ENCODE assay signal across 1 cellular context in the genomic region with DNA sequence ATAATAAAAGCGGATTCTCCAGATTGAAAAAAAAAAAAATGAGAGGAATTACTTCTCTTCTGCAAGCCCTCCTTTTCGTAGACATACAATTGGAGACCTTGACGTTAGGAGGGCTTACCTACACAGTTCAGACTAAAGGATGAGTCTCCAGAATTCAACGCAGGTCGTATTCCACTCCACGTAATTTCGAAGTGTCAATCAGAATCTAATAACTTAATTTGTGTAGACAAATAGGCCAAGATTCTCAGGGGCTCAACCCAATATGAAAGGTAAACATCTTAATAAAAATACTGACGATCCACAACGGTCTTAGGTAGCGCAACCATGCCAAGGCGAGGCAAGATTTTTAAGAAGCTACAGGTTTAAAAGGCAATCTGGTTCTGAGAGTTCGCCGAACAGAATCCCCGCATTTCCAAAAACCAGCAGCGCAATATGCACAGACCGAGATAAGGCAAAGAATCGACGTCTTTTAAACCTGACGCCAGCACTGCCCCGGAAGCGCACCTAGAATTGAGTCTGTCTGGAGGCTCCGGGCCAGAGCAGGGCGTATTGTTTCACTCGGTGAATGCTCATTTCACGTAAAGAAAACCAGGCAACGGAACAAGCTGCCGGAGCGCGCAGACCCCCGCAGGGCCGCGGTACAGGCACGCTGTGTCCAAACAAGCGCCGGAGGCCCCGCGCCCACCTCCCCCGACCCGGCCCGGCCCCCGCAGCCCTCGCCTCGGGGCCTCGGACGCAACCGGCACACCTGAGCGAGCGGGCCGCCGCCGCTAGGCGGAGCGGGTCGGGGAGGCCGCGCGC.
TF ChIP-seq lines count a peak whose summit lies in the region.

No MANE protein-coding gene starts in this region.

TF ChIP-seq in HepG2, 621 proteins besides CTCF, POLR2A, EP300 and RAD21 (continued from another document and continues in another):
- TF ChIP-seq RBFOX2 (IDR thresholded peaks at IDR 0.05; ENCODE audit: low read depth, low read length) (no peak), CREB1 (IDR thresholded peaks at IDR 0.05) (no peak), CREB1 (CRISPR knock-in tag; IDR thresholded peaks at IDR 0.05) (no peak), MTF1 (CRISPR knock-in tag; IDR thresholded peaks at IDR 0.05) (0 out of 2 replicates have a peak, but pooled peaks have one; percentile 24), TOPORS (CRISPR knock-in tag; IDR thresholded peaks at IDR 0.05) (no peak), MYNN (CRISPR knock-in tag; IDR thresholded peaks at IDR 0.05; ENCODE audit: low read depth) (no peak), ZNF263 (CRISPR knock-in tag; IDR thresholded peaks at IDR 0.05) (peak; percentile 49), SIN3A (IDR thresholded peaks at IDR 0.05; ENCODE audit: borderline replicate concordance, low read depth, low read length) (no peak), MXI1 (IDR thresholded peaks at IDR 0.05; ENCODE audit: borderline replicate concordance, low read depth, low read length) (no peak), ZNF792 (CRISPR knock-in tag; IDR thresholded peaks at IDR 0.05) (no peak), NCOR1 (IDR thresholded peaks at IDR 0.05; ENCODE audit: borderline replicate concordance, low read length) (no peak; the same call in 1 of the 2 replicates), BORCS8-MEF2B (CRISPR knock-in tag; IDR thresholded peaks at IDR 0.05) (no peak), KLF9 (CRISPR knock-in tag; IDR thresholded peaks at IDR 0.05; ENCODE audit: low read depth) (no peak), SP2 (CRISPR knock-in tag; IDR thresholded peaks at IDR 0.05) (no peak), ZNF672 (CRISPR knock-in tag; IDR thresholded peaks at IDR 0.05) (no peak), KMT2A (CRISPR knock-in tag; IDR thresholded peaks at IDR 0.05) (peak; percentile 49), JUNB (CRISPR knock-in tag; IDR thresholded peaks at IDR 0.05; ENCODE audit: borderline replicate concordance) (no peak), ZNF557 (CRISPR knock-in tag; IDR thresholded peaks at IDR 0.05) (0 out of 2 replicates have a peak, but pooled peaks have one; percentile 38), NFKB2 (CRISPR knock-in tag; IDR thresholded peaks at IDR 0.05; ENCODE audit: borderline replicate concordance) (no peak), SPEN (CRISPR knock-in tag; IDR thresholded peaks at IDR 0.05; ENCODE audit: low read depth) (no peak), HMG20A (CRISPR knock-in tag; IDR thresholded peaks at IDR 0.05; ENCODE audit: borderline replicate concordance) (no peak), NFRKB (IDR thresholded peaks at IDR 0.05) (no peak), CHCHD3 (CRISPR knock-in tag; IDR thresholded peaks at IDR 0.05) (no peak), ZBTB3 (CRISPR knock-in tag; IDR thresholded peaks at IDR 0.05; ENCODE audit: borderline replicate concordance, low read depth) (no peak), ZNF326 (CRISPR knock-in tag; IDR thresholded peaks at IDR 0.05; ENCODE audit: borderline replicate concordance) (no peak), FOSL2 (CRISPR knock-in tag; IDR thresholded peaks at IDR 0.05) (no peak), EZH2 (conservative IDR thresholded peaks at IDR 0.05; ENCODE audit: low read depth, low read length) (no peak), NPAS2 (CRISPR knock-in tag; IDR thresholded peaks at IDR 0.05; ENCODE audit: borderline replicate concordance) (no peak), ZNF530 (CRISPR knock-in tag; IDR thresholded peaks at IDR 0.05; ENCODE audit: low read depth) (no peak), SALL1 (CRISPR knock-in tag; IDR thresholded peaks at IDR 0.05) (no peak), SIN3B (IDR thresholded peaks at IDR 0.05; ENCODE audit: low read length) (0 out of 2 replicates have a peak, but pooled peaks have one; percentile 38), ARNT (IDR thresholded peaks at IDR 0.05) (no peak), ZNF567 (CRISPR knock-in tag; IDR thresholded peaks at IDR 0.05; ENCODE audit: borderline replicate concordance) (no peak), FOXA3 (CRISPR knock-in tag; IDR thresholded peaks at IDR 0.05) (no peak), RNF2 (conservative IDR thresholded peaks at IDR 0.05; ENCODE audit: low read depth) (no peak), ZNF20 (CRISPR knock-in tag; IDR thresholded peaks at IDR 0.05) (0 out of 2 replicates have a peak, but pooled peaks have one; percentile 65), REL (CRISPR knock-in tag; conservative IDR thresholded peaks at IDR 0.05) (no peak), HIVEP1 (CRISPR knock-in tag; IDR thresholded peaks at IDR 0.05) (no peak), ZMYM3 (CRISPR knock-in tag; IDR thresholded peaks at IDR 0.05) (no peak), ZNF878 (CRISPR knock-in tag; IDR thresholded peaks at IDR 0.05) (no peak), SIX1 (CRISPR knock-in tag; IDR thresholded peaks at IDR 0.05; ENCODE audit: borderline replicate concordance) (no peak), TCF7 (IDR thresholded peaks at IDR 0.05; ENCODE audit: low read depth) (no peak), ZNF772 (CRISPR knock-in tag; IDR thresholded peaks at IDR 0.05) (no peak), SMYD3 (CRISPR knock-in tag; IDR thresholded peaks at IDR 0.05) (no peak), CEBPB (IDR thresholded peaks at IDR 0.05; ENCODE audit: borderline replicate concordance, low read depth, low read length) (no peak), CCAR2 (optimal IDR thresholded peaks at IDR 0.05; ENCODE audit: low read depth, low read length) (no peak), CHD4 (IDR thresholded peaks at IDR 0.05; ENCODE audit: borderline replicate concordance, low read length) (no peak), FOXM1 (CRISPR knock-in tag; IDR thresholded peaks at IDR 0.05) (0 out of 2 replicates have a peak, but pooled peaks have one; percentile 79), YY1 (IDR thresholded peaks at IDR 0.05; ENCODE audit: insufficient read depth, insufficient replicate concordance, low read depth, low read length) (no peak), NCOA5 (CRISPR knock-in tag; IDR thresholded peaks at IDR 0.05) (no peak), MEIS2 (CRISPR knock-in tag; IDR thresholded peaks at IDR 0.05) (peak; percentile 70), CCDC6 (CRISPR knock-in tag; IDR thresholded peaks at IDR 0.05) (no peak)
- TF ChIP-seq, protein P1, sequence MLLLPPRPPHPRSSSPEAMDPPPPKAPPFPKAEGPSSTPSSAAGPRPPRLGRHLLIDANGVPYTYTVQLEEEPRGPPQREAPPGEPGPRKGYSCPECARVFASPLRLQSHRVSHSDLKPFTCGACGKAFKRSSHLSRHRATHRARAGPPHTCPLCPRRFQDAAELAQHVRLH (CRISPR knock-in tag; IDR thresholded peaks at IDR 0.05; ENCODE audit: borderline replicate concordance, low read depth), result no peak; the same call in 1 of the 2 replicates
- TF ChIP-seq, protein P2, sequence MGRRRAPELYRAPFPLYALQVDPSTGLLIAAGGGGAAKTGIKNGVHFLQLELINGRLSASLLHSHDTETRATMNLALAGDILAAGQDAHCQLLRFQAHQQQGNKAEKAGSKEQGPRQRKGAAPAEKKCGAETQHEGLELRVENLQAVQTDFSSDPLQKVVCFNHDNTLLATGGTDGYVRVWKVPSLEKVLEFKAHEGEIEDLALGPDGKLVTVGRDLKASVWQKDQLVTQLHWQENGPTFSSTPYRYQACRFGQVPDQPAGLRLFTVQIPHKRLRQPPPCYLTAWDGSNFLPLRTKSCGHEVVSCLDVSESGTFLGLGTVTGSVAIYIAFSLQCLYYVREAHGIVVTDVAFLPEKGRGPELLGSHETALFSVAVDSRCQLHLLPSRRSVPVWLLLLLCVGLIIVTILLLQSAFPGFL (CRISPR knock-in tag; IDR thresholded peaks at IDR 0.05), result no peak
- TF ChIP-seq, protein P3, sequence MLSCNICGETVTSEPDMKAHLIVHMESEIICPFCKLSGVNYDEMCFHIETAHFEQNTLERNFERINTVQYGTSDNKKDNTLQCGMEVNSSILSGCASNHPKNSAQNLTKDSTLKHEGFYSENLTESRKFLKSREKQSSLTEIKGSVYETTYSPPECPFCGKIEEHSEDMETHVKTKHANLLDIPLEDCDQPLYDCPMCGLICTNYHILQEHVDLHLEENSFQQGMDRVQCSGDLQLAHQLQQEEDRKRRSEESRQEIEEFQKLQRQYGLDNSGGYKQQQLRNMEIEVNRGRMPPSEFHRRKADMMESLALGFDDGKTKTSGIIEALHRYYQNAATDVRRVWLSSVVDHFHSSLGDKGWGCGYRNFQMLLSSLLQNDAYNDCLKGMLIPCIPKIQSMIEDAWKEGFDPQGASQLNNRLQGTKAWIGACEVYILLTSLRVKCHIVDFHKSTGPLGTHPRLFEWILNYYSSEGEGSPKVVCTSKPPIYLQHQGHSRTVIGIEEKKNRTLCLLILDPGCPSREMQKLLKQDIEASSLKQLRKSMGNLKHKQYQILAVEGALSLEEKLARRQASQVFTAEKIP (CRISPR knock-in tag; IDR thresholded peaks at IDR 0.05; ENCODE audit: borderline replicate concordance), result no peak
- TF ChIP-seq, protein P4, sequence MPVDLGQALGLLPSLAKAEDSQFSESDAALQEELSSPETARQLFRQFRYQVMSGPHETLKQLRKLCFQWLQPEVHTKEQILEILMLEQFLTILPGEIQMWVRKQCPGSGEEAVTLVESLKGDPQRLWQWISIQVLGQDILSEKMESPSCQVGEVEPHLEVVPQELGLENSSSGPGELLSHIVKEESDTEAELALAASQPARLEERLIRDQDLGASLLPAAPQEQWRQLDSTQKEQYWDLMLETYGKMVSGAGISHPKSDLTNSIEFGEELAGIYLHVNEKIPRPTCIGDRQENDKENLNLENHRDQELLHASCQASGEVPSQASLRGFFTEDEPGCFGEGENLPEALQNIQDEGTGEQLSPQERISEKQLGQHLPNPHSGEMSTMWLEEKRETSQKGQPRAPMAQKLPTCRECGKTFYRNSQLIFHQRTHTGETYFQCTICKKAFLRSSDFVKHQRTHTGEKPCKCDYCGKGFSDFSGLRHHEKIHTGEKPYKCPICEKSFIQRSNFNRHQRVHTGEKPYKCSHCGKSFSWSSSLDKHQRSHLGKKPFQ (CRISPR knock-in tag; IDR thresholded peaks at IDR 0.05; ENCODE audit: insufficient replicate concordance), result no peak
- TF ChIP-seq, protein P5, sequence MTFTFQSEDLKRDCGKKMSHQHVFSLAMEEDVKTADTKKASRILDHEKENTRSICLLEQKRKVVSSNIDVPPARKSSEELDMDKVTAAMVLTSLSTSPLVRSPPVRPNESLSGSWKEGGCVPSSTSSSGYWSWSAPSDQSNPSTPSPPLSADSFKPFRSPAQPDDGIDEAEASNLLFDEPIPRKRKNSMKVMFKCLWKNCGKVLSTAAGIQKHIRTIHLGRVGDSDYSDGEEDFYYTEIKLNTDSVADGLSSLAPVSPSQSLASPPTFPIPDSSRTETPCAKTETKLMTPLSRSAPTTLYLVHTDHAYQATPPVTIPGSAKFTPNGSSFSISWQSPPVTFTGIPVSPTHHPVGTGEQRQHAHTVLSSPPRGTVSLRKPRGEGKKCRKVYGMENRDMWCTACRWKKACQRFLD (CRISPR knock-in tag; IDR thresholded peaks at IDR 0.05; ENCODE audit: borderline replicate concordance), result no peak
- TF ChIP-seq, protein P6, sequence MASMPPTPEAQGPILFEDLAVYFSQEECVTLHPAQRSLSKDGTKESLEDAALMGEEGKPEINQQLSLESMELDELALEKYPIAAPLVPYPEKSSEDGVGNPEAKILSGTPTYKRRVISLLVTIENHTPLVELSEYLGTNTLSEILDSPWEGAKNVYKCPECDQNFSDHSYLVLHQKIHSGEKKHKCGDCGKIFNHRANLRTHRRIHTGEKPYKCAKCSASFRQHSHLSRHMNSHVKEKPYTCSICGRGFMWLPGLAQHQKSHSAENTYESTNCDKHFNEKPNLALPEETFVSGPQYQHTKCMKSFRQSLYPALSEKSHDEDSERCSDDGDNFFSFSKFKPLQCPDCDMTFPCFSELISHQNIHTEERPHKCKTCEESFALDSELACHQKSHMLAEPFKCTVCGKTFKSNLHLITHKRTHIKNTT (CRISPR knock-in tag; IDR thresholded peaks at IDR 0.05), result no peak
- TF ChIP-seq, protein P7, sequence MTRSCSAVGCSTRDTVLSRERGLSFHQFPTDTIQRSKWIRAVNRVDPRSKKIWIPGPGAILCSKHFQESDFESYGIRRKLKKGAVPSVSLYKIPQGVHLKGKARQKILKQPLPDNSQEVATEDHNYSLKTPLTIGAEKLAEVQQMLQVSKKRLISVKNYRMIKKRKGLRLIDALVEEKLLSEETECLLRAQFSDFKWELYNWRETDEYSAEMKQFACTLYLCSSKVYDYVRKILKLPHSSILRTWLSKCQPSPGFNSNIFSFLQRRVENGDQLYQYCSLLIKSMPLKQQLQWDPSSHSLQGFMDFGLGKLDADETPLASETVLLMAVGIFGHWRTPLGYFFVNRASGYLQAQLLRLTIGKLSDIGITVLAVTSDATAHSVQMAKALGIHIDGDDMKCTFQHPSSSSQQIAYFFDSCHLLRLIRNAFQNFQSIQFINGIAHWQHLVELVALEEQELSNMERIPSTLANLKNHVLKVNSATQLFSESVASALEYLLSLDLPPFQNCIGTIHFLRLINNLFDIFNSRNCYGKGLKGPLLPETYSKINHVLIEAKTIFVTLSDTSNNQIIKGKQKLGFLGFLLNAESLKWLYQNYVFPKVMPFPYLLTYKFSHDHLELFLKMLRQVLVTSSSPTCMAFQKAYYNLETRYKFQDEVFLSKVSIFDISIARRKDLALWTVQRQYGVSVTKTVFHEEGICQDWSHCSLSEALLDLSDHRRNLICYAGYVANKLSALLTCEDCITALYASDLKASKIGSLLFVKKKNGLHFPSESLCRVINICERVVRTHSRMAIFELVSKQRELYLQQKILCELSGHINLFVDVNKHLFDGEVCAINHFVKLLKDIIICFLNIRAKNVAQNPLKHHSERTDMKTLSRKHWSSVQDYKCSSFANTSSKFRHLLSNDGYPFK (CRISPR knock-in tag; IDR thresholded peaks at IDR 0.05; ENCODE audit: borderline replicate concordance), result no peak
- TF ChIP-seq, protein P8, sequence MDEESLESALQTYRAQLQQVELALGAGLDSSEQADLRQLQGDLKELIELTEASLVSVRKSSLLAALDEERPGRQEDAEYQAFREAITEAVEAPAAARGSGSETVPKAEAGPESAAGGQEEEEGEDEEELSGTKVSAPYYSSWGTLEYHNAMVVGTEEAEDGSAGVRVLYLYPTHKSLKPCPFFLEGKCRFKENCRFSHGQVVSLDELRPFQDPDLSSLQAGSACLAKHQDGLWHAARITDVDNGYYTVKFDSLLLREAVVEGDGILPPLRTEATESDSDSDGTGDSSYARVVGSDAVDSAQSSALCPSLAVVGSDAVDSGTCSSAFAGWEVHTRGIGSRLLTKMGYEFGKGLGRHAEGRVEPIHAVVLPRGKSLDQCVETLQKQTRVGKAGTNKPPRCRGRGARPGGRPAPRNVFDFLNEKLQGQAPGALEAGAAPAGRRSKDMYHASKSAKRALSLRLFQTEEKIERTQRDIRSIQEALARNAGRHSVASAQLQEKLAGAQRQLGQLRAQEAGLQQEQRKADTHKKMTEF (CRISPR knock-in tag; IDR thresholded peaks at IDR 0.05), result no peak
- TF ChIP-seq, protein P9, sequence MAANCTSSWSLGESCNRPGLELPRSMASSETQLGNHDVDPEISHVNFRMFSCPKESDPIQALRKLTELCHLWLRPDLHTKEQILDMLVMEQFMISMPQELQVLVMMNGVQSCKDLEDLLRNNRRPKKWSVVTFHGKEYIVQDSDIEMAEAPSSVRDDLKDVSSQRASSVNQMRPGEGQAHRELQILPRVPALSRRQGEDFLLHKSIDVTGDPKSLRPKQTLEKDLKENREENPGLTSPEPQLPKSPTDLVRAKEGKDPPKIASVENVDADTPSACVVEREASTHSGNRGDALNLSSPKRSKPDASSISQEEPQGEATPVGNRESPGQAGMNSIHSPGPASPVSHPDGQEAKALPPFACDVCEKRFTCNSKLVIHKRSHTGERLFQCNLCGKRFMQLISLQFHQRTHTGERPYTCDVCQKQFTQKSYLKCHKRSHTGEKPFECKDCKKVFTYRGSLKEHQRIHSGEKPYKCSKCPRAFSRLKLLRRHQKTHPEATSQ (CRISPR knock-in tag; IDR thresholded peaks at IDR 0.05; ENCODE audit: borderline replicate concordance), result no peak
